Comparison of ENCODE assay signal across 25 cellular contexts in the genomic region with DNA sequence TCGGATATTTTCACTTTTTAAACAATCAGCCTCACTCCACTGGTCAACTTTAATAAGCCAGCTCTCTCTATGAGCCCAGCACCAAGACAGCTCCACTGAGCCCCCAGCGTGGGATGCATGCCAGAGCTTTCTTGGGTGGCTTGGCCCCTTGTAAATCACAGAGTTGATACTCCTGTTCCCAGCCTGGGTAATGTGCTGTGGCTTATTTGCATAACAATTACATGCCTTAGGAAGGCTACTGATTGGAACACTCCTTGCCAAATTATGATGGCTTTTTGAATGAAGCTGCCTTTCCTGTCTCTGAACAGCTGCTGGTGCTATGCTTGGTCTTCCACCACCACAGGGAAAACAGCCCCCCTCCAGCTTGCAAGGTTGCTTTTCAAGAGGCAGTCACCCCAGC.
"Had no signal": no experiment of that assay in that cellular context is flagged by ENCODE, and none has a peak within 500 bp of the region (broad histone marks: within the 10 kb centered on the region; RNA-seq: fewer than 3 reads in every experiment).

No MANE protein-coding gene starts in this region.

- H3K9me3 Mint-ChIP-seq: activated CD4-positive, alpha-beta memory T cell treated with anti-CD3 and anti-CD28 coated beads, Interleukin-2, amount 10 ng/mL, durations not matched to agents 7 days and 5 days; activated CD4-positive, alpha-beta T cell treated with anti-CD3 and anti-CD28 coated beads, Interleukin-2, amount 10 ng/mL, durations not matched to agents 7 days and 5 days; activated naive CD8-positive, alpha-beta T cell treated with anti-CD3 and anti-CD28 coated beads, Interleukin-2, amount 50 U/mL, for 24 hours; activated T-cell treated with anti-CD3 and anti-CD28 coated beads, Interleukin-2, amount 50 U/mL, for 4 hours; activated T-helper 17 cell treated with anti-CD3 and anti-CD28 coated beads, Interleukin-2, amount 50 U/mL, for 72 hours had no signal

- H3K27me3 Mint-ChIP-seq: activated CD4-positive, alpha-beta memory T cell treated with anti-CD3 and anti-CD28 coated beads, Interleukin-2, amount 10 ng/mL, durations not matched to agents 7 days and 5 days; activated CD4-positive, alpha-beta T cell treated with anti-CD3 and anti-CD28 coated beads, Interleukin-2, amount 10 ng/mL, durations not matched to agents 7 days and 5 days; natural killer cell treated with Interleukin-12 subunit alpha and Interleukin-12 subunit beta and Interleukin-15 and Interleukin-18, amount 100 ng/mL, for 72 hours had no signal

- DNase-seq: activated CD4-positive, alpha-beta memory T cell treated with anti-CD3 and anti-CD28 coated beads, Interleukin-2, amount 10 ng/mL, durations not matched to agents 7 days and 5 days; activated CD4-positive, alpha-beta T cell treated with anti-CD3 and anti-CD28 coated beads for 1 hour; activated CD4-positive, alpha-beta T cell treated with anti-CD3 and anti-CD28 coated beads, Interleukin-2, amount 10 ng/mL, durations not matched to agents 7 days and 5 days; activated CD8-positive, alpha-beta memory T cell treated with anti-CD3 and anti-CD28 coated beads, Interleukin-2, amount 50 U/mL, for 48 hours; activated naive CD8-positive, alpha-beta T cell treated with anti-CD3 and anti-CD28 coated beads, Interleukin-2, amount 50 U/mL, for 24 hours; activated T-cell treated with anti-CD3 and anti-CD28 coated beads, Interleukin-2, amount 50 U/mL, for 4 hours; amygdala; dermis blood vessel endothelial cell; effector CD4-positive, alpha-beta T cell; foreskin keratinocyte; heart left ventricle; hypothalamus; mucosa of descending colon; posterior cingulate gyrus; right cardiac atrium; stimulated activated CD4-positive, alpha-beta T cell treated with anti-CD3 and anti-CD28 coated beads, Interleukin-15, amount 100 ng/mL, for 24 hours; stimulated activated CD4-positive, alpha-beta T cell treated with anti-CD3 and anti-CD28 coated beads, Interleukin-2, amount 100 ng/mL, for 24 hours; stimulated activated naive CD4-positive, alpha-beta T cell had no signal

- H3K4me1 ChIP-seq: esophagus muscularis mucosa, foreskin keratinocyte, heart left ventricle had no signal

- ATAC-seq: activated naive CD8-positive, alpha-beta T cell treated with anti-CD3 and anti-CD28 coated beads, Interleukin-2, amount 50 U/mL, for 24 hours; activated T-cell treated with anti-CD3 and anti-CD28 coated beads, Interleukin-2, amount 50 U/mL, for 4 hours; activated T-helper 17 cell treated with anti-CD3 and anti-CD28 coated beads, Interleukin-2, amount 50 U/mL, for 72 hours; foreskin keratinocyte; heart left ventricle; left lobe of liver; mucosa of descending colon; natural killer cell treated with Interleukin-12 subunit alpha and Interleukin-12 subunit beta and Interleukin-15 and Interleukin-18, amount 100 ng/mL, for 72 hours; right cardiac atrium had no signal

- H3K4me1 Mint-ChIP-seq: activated CD4-positive, alpha-beta memory T cell treated with anti-CD3 and anti-CD28 coated beads, Interleukin-2, amount 10 ng/mL, durations not matched to agents 7 days and 5 days; activated CD4-positive, alpha-beta T cell treated with anti-CD3 and anti-CD28 coated beads, Interleukin-2, amount 10 ng/mL, durations not matched to agents 7 days and 5 days; activated naive CD4-positive, alpha-beta T cell treated with anti-CD3 and anti-CD28 coated beads, Interleukin-2, amount 50 U/mL, for 24 hours; activated naive CD8-positive, alpha-beta T cell treated with anti-CD3 and anti-CD28 coated beads, Interleukin-2, amount 50 U/mL, for 24 hours; activated T-helper 17 cell treated with anti-CD3 and anti-CD28 coated beads, Interleukin-2, amount 50 U/mL, for 72 hours had no signal

- H3K4me3 ChIP-seq: esophagus muscularis mucosa, heart left ventricle, lung, mucosa of descending colon, tibial nerve had no signal

- H3K27ac Mint-ChIP-seq: activated CD4-positive, alpha-beta memory T cell treated with anti-CD3 and anti-CD28 coated beads, Interleukin-2, amount 10 ng/mL, durations not matched to agents 7 days and 5 days; activated CD4-positive, alpha-beta T cell treated with anti-CD3 and anti-CD28 coated beads, Interleukin-2, amount 10 ng/mL, durations not matched to agents 7 days and 5 days; activated naive CD4-positive, alpha-beta T cell treated with anti-CD3 and anti-CD28 coated beads, Interleukin-2, amount 50 U/mL, for 24 hours; activated naive CD8-positive, alpha-beta T cell treated with anti-CD3 and anti-CD28 coated beads, Interleukin-2, amount 50 U/mL, for 24 hours; activated T-helper 17 cell treated with anti-CD3 and anti-CD28 coated beads, Interleukin-2, amount 50 U/mL, for 72 hours; natural killer cell treated with Interleukin-12 subunit alpha and Interleukin-12 subunit beta and Interleukin-15 and Interleukin-18, amount 100 ng/mL, for 72 hours had no signal

- H3K27ac ChIP-seq: esophagus muscularis mucosa, foreskin keratinocyte, heart left ventricle, tibial nerve had no signal

- H3K36me3 ChIP-seq: esophagus muscularis mucosa, heart left ventricle, tibial nerve had no signal

- H3K36me3 Mint-ChIP-seq: activated naive CD4-positive, alpha-beta T cell treated with anti-CD3 and anti-CD28 coated beads, Interleukin-2, amount 50 U/mL, for 24 hours; natural killer cell treated with Interleukin-12 subunit alpha and Interleukin-12 subunit beta and Interleukin-15 and Interleukin-18, amount 100 ng/mL, for 72 hours had no signal

- H3K27me3 ChIP-seq: foreskin keratinocyte, tibial nerve had no signal

- H3K9me3 ChIP-seq: esophagus muscularis mucosa, heart left ventricle, mucosa of descending colon, tibial nerve had no signal

- H3K4me3 Mint-ChIP-seq: activated CD4-positive, alpha-beta memory T cell treated with anti-CD3 and anti-CD28 coated beads, Interleukin-2, amount 10 ng/mL, durations not matched to agents 7 days and 5 days; activated CD4-positive, alpha-beta T cell treated with anti-CD3 and anti-CD28 coated beads, Interleukin-2, amount 10 ng/mL, durations not matched to agents 7 days and 5 days; activated naive CD4-positive, alpha-beta T cell treated with anti-CD3 and anti-CD28 coated beads, Interleukin-2, amount 50 U/mL, for 24 hours; activated naive CD8-positive, alpha-beta T cell treated with anti-CD3 and anti-CD28 coated beads, Interleukin-2, amount 50 U/mL, for 24 hours; activated T-cell treated with anti-CD3 and anti-CD28 coated beads, Interleukin-2, amount 50 U/mL, for 4 hours; activated T-helper 17 cell treated with anti-CD3 and anti-CD28 coated beads, Interleukin-2, amount 50 U/mL, for 72 hours; natural killer cell treated with Interleukin-12 subunit alpha and Interleukin-12 subunit beta and Interleukin-15 and Interleukin-18, amount 100 ng/mL, for 72 hours had no signal
